Comparison of ENCODE assay signal across 24 cellular contexts in genomic region chr1:230545181-230545580, GRCh38.
"Had no signal": no experiment of that assay in that cellular context is flagged by ENCODE, and none has a peak within 500 bp of the region (broad histone marks: within the 10 kb centered on the region; RNA-seq: fewer than 3 reads in every experiment).

No MANE protein-coding gene starts in this region.

- H3K4me1 ChIP-seq: esophagus squamous epithelium, gastroesophageal sphincter, left lung, lower lobe of right lung had no signal

- H3K36me3 ChIP-seq: esophagus squamous epithelium, gastroesophageal sphincter, heart right ventricle, left lung, lower lobe of right lung had no signal

- H3K4me1 Mint-ChIP-seq: mesothelial cell of epicardium, naive B cell had no signal

- H3K27ac Mint-ChIP-seq: mesothelial cell of epicardium, naive B cell had no signal

- H3K27me3 ChIP-seq: dorsolateral prefrontal cortex, esophagus squamous epithelium, heart right ventricle had no signal

- H3K9me3 ChIP-seq: esophagus squamous epithelium, gastroesophageal sphincter, heart right ventricle, left lung, lower lobe of right lung, mucosa of descending colon had no signal

- H3K4me3 Mint-ChIP-seq: mesothelial cell of epicardium, naive B cell had no signal

- H3K9me3 Mint-ChIP-seq: mesothelial cell of epicardium, naive B cell had no signal

- H3K27ac ChIP-seq: coronary artery, dorsolateral prefrontal cortex, esophagus squamous epithelium, gastroesophageal sphincter, heart right ventricle, left lung, lower lobe of right lung had no signal

- H3K36me3 Mint-ChIP-seq: mesothelial cell of epicardium, naive B cell had no signal

- FAIRE-seq: colon, endothelial cell of umbilical vein, frontal cortex, islet of Langerhans, keratinocyte had no signal

- H3K4me3 ChIP-seq: coronary artery, dorsolateral prefrontal cortex, esophagus squamous epithelium, gastroesophageal sphincter, heart right ventricle, left lung, lower lobe of right lung, mucosa of descending colon had no signal

- DNase-seq: dermis blood vessel endothelial cell; dorsolateral prefrontal cortex; effector CD4-positive, alpha-beta T cell; effector memory CD4-positive, alpha-beta T cell; esophagus squamous epithelium; foreskin fibroblast; head of caudate nucleus; heart right ventricle; hippocampal formation; left cardiac atrium; left lung; left ventricle myocardium superior; lower lobe of right lung; mesenchymal stem cell; mucosa of descending colon; naive B cell had no signal
